Comparison of ENCODE assay signal across 21 cellular contexts in the genomic region with DNA sequence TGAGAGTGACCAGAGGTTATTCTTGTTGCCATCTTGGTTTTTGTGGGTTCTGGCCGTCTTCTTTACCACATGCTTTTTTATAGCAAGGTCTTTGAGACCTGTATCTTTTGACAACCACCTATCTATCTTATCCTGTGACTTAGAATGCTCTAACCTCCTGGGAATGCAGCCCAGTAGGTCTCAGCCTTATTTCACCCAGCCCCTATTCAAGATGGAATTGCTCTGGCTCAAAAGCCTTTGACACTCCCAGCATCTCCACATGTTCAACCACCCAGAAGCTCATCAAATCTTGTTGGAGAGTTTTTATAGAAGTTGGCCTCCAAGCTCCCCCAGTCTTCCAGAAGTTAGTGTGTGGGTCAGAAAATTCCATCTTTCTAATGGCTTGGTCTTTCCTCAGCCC.
A peak's percentile ranks its signal among the peaks of the same experiment; 100 is the strongest.
DNase-seq lines count a peak whose midpoint lies in the region; ATAC-seq and TF ChIP-seq lines count a peak whose summit lies in the region.
"Had no signal": no experiment of that assay in that cellular context is flagged by ENCODE, and none has a peak within 500 bp of the region (broad histone marks: within the 10 kb centered on the region; RNA-seq: fewer than 3 reads in every experiment).

No MANE protein-coding gene starts in this region.

- H3K27ac Mint-ChIP-seq in progenitor cell of endocrine pancreas = peak overlapping the region; percentile 95
- H3K27ac Mint-ChIP-seq: CD8-positive, alpha-beta memory T cell had no signal

- no peak for TF ChIP-seq POLR2A in heart left ventricle (IDR thresholded peaks at IDR 0.05)

- H3K4me3 ChIP-seq in heart left ventricle = no peak overlapping the region

- no peak overlapping the region for H3K4me3 Mint-ChIP-seq in progenitor cell of endocrine pancreas (ENCODE audit: low read depth)
- H3K4me3 Mint-ChIP-seq: CD8-positive, alpha-beta memory T cell had no signal

- no peaks in the 10 kb centered on the region for H3K27me3 ChIP-seq in heart left ventricle

- ATAC-seq in heart left ventricle = no peak
- no peak for ATAC-seq in left cardiac atrium
- ATAC-seq in GM18520 (IDR thresholded peaks at IDR 0.05; ENCODE audit: unreplicated experiment) = no peak

- peaks cover 20% of the 10 kb centered on the region for H3K4me1 Mint-ChIP-seq in progenitor cell of endocrine pancreas (ENCODE audit: low read depth)
- H3K4me1 Mint-ChIP-seq: CD8-positive, alpha-beta memory T cell had no signal

- TF ChIP-seq CTCF in heart left ventricle (IDR thresholded peaks at IDR 0.05) (no peak), progenitor cell of endocrine pancreas (IDR thresholded peaks at IDR 0.05; ENCODE audit: unreplicated experiment) (no peak)

- H3K36me3 ChIP-seq in heart left ventricle = no peaks in the 10 kb centered on the region

- no peaks in the 10 kb centered on the region for H3K27me3 Mint-ChIP-seq in progenitor cell of endocrine pancreas

- 66 to 83% (median 74%) methylated on average over 1 of the region's 1 CpG for WGBS in heart left ventricle, 4 donors

- H3K9me3 ChIP-seq in heart left ventricle = no peaks in the 10 kb centered on the region

- H3K36me3 Mint-ChIP-seq in progenitor cell of endocrine pancreas (ENCODE audit: insufficient read depth) = no peaks in the 10 kb centered on the region
- H3K36me3 Mint-ChIP-seq: CD8-positive, alpha-beta memory T cell had no signal

- H3K9me3 Mint-ChIP-seq in progenitor cell of endocrine pancreas (ENCODE audit: low read depth) = peaks cover 2% of the 10 kb centered on the region
- H3K9me3 Mint-ChIP-seq: CD8-positive, alpha-beta memory T cell had no signal

- peaks cover 0 to 23% (median 3%) of the 10 kb centered on the region in 12 donors for H3K4me1 ChIP-seq in heart left ventricle

- no peak for DNase-seq in heart left ventricle
- DNase-seq in left cardiac atrium = no peak
- peak; percentile 11 for DNase-seq in ELF-1 (ENCODE audit: low read depth, low spot score)
- DNase-seq in islet precursor cell = peak; percentile 29
- no peak for DNase-seq in progenitor cell of endocrine pancreas (ENCODE audit: low spot score, unreplicated experiment)
- no peak for DNase-seq in NCI-H524 (lab: John Stamatoyannopoulos, UW)
- DNase-seq in NCI-H526 (lab: John Stamatoyannopoulos, UW) = no peak
- DNase-seq: 8988T; AML-193; C1 segment of cervical spinal cord; CD8-positive, alpha-beta memory T cell; GDM1; IMR-90; NCI-H1092 treated with DMSO at 0.1 percent for 48 hours; NCI-H2081; NCI-H2171 treated with DMSO at 0.1 percent for 48 hours; NCI-H526 treated with DMSO at 0.1 percent for 48 hours; OCI-M1; SHP77 had no signal

- intact Hi-C loops in heart left ventricle (cut with DNase I) = no loop called here
- intact Hi-C loops in left cardiac atrium (cut with DNase I) = no loop called here

- peak overlapping the region in 8 of 12 donors; percentile 71 to 93 (median 80) for H3K27ac ChIP-seq in heart left ventricle
- H3K27ac ChIP-seq: KMS-11 had no signal

Comparison
In these comparisons a context has a peak if more than half of its experiments do, and no peak if none do; other contexts are left out.
1. DNase-seq: peak in ELF-1 (single experiment) and islet precursor cell (single experiment); none in heart left ventricle (0 of 5), left cardiac atrium (single experiment), progenitor cell of endocrine pancreas (single experiment), NCI-H524 (0 of 2) and NCI-H526 (0 of 2).